8 cellular contexts compared by ENCODE assay signal in the genomic region with DNA sequence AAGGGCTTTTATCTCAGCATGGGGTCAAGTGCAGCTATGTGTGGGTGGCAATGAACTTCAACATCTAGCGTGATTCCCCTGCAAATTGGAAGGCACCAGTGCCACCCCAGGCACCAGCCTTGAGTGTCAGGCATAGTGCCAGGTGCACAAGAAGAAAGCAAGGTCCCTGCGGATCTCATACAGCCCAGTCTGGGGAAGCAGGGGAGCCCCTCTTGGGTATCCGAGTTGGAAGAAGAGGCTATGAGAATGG.
DNase-seq lines count a peak whose midpoint lies in the region; FAIRE-seq and TF ChIP-seq lines count a peak whose summit lies in the region.

No MANE protein-coding gene starts in this region.

- TF ChIP-seq CTCF in kidney (IDR thresholded peaks at IDR 0.05; ENCODE audit: borderline replicate concordance, extremely low read depth, insufficient read depth), result no peak

- H3K36me3 ChIP-seq in kidney (ENCODE audit: control insufficient read depth in 1 of 2, insufficient read depth in 2 of 2, low read length in 2 of 2), result no peaks in the 10 kb centered on the region
- H3K36me3 ChIP-seq in stomach smooth muscle (ENCODE audit: control insufficient read depth in 2 of 2, insufficient read depth in 2 of 2, low read length in 2 of 2), result no peaks in the 10 kb centered on the region

- peak overlapping the region; percentile 79 for H3K27ac Mint-ChIP-seq in activated naive CD8-positive, alpha-beta T cell

- no peaks in the 10 kb centered on the region for H3K27me3 Mint-ChIP-seq in activated naive CD8-positive, alpha-beta T cell

- intact Hi-C loops in kidney (cut with DNase I), result no loop called here

- DNase-seq in NCI-H2227 treated with DMSO at 0.1 percent for 48 hours (lab: John Stamatoyannopoulos, UW) (peak; percentile 26), NCI-H2227 (lab: John Stamatoyannopoulos, UW; ENCODE audit: unreplicated experiment) (no peak), kidney (no peak), ecto neural progenitor cell (ENCODE audit: low spot score) (no peak), NCI-H1417 treated with DMSO at 0.1 percent for 48 hours (lab: John Stamatoyannopoulos, UW) (no peak), NCI-H524 treated with DMSO at 0.1 percent for 48 hours (lab: John Stamatoyannopoulos, UW) (no peak)

- H3K9ac ChIP-seq in kidney (ENCODE audit: low read length in 2 of 2) (peak overlapping the region; percentile 80 to 97), stomach smooth muscle (ENCODE audit: low read length in 2 of 2) (peak overlapping the region; percentile 61 to 81)

- peak overlapping the region; percentile 93 for H3K4me3 Mint-ChIP-seq in activated naive CD8-positive, alpha-beta T cell

- FAIRE-seq in kidney (lab: Jason Lieb, UNC), result no peak

- H3K9me3 ChIP-seq in kidney (ENCODE audit: control insufficient read depth in 1 of 2, low read length in 2 of 2) (no peaks in the 10 kb centered on the region), stomach smooth muscle (ENCODE audit: control insufficient read depth in 2 of 2, low read length in 2 of 2) (no peaks in the 10 kb centered on the region)

- no peaks in the 10 kb centered on the region for H3K36me3 Mint-ChIP-seq in activated naive CD8-positive, alpha-beta T cell

- H3K4me1 Mint-ChIP-seq in activated naive CD8-positive, alpha-beta T cell (ENCODE audit: low read depth), result peaks cover 16% of the 10 kb centered on the region

- no peaks in the 10 kb centered on the region for H3K9me3 Mint-ChIP-seq in activated naive CD8-positive, alpha-beta T cell (ENCODE audit: low read depth)

- H3K27me3 ChIP-seq in stomach smooth muscle (ENCODE audit: control insufficient read depth in 1 of 2, insufficient read depth in 2 of 2, low read length in 2 of 2), result no peaks in the 10 kb centered on the region

- peaks cover 16 to 20% of the 10 kb centered on the region in 2 donors for H3K4me1 ChIP-seq in kidney (ENCODE audit: control insufficient read depth in 1 of 2, insufficient read depth in 1 of 2, low read depth in 1 of 2, low read length in 2 of 2)
- peaks cover 62% of the 10 kb centered on the region for H3K4me1 ChIP-seq in stomach smooth muscle (ENCODE audit: control insufficient read depth, insufficient read depth, low read length)

- peak overlapping the region; percentile 74 to 86 for H3K4me3 ChIP-seq in kidney (ENCODE audit: low read length in 2 of 2)
- H3K4me3 ChIP-seq in stomach smooth muscle (ENCODE audit: low read length in 2 of 2), result peak overlapping the region; percentile 69 to 81

- H3K27ac ChIP-seq in kidney (ENCODE audit: low read depth in 2 of 2, low read length in 2 of 2) (peak overlapping the region; percentile 85 to 91), stomach smooth muscle (ENCODE audit: low read length) (peak overlapping the region; percentile 90)
